In genomic region chr20:23484081-23484480, GRCh38 we compare ENCODE assay signal across 24 cellular contexts. TPM values are rescaled to one million over a fixed set of nuclear protein-coding genes. Genes with fewer than 3 reads are reported as not detected.
DNase-seq lines count a peak whose midpoint lies in the region; ATAC-seq and TF ChIP-seq lines count a peak whose summit lies in the region.
"Had no signal": no experiment of that assay in that cellular context is flagged by ENCODE, and none has a peak within 500 bp of the region (broad histone marks: within the 10 kb centered on the region; RNA-seq: fewer than 3 reads in every experiment).

No MANE protein-coding gene starts in this region.

- TF ChIP-seq CTCF in GM23338 (conservative IDR thresholded peaks at IDR 0.05; ENCODE audit: low read depth in 2 of 2) (no peak), nephron progenitor cell (IDR thresholded peaks at IDR 0.05) (no peak)

- H3K4me1 Mint-ChIP-seq in GM23338 = peaks cover 14% of the 10 kb centered on the region
- H3K4me1 Mint-ChIP-seq in nephron progenitor cell = peaks cover 4% of the 10 kb centered on the region
- H3K4me1 Mint-ChIP-seq: CD4-positive, CD25-positive, alpha-beta regulatory T cell had no signal

- H3K36me3 ChIP-seq in BLaER1 (no peaks in the 10 kb centered on the region), GM23338 (ENCODE audit: insufficient read depth) (no peaks in the 10 kb centered on the region)
- H3K36me3 ChIP-seq: SJCRH30 had no signal

- peaks cover 9% of the 10 kb centered on the region; the same call in 1 of the 2 replicates for H3K9me2 ChIP-seq in GM23338 (ENCODE audit: insufficient read depth)

- H3K27ac Mint-ChIP-seq in GM23338 (no peak overlapping the region), nephron progenitor cell (peak overlapping the region; percentile 6)
- H3K27ac Mint-ChIP-seq: CD4-positive, CD25-positive, alpha-beta regulatory T cell had no signal

- peaks cover 18% of the 10 kb centered on the region for H3K9me3 ChIP-seq in BLaER1
- H3K9me3 ChIP-seq: SJCRH30 had no signal

- H3K4me2 ChIP-seq in BLaER1 (peak overlapping the region; percentile 70), GM23338 (peak overlapping the region; percentile 48; the same call in 1 of the 2 replicates)
- H3K4me2 ChIP-seq: KMS-11 had no signal

- no peaks in the 10 kb centered on the region for H3K79me2 ChIP-seq in GM23338 (replicated peaks; ENCODE audit: insufficient read depth)

- ATAC-seq in GM23338 = no peak

- H3F3A ChIP-seq in GM23338 (replicated peaks; ENCODE audit: low read depth) = no peaks in the 10 kb centered on the region

- H3K27me3 Mint-ChIP-seq in GM23338 (ENCODE audit: insufficient read depth, low read depth, poor library complexity) = peaks cover 6% of the 10 kb centered on the region
- H3K27me3 Mint-ChIP-seq in nephron progenitor cell (ENCODE audit: low read depth, poor library complexity) = peaks cover 1% of the 10 kb centered on the region

- no peak overlapping the region; the same call in 1 of the 2 replicates for H3K9ac ChIP-seq in BLaER1
- H3K9ac ChIP-seq: KMS-11 had no signal

- H3K4me1 ChIP-seq in BLaER1 = peaks cover 57% of the 10 kb centered on the region
- peaks cover 4% of the 10 kb centered on the region; the same call in 1 of the 2 replicates for H3K4me1 ChIP-seq in GM23338 (ENCODE audit: insufficient read depth)
- H3K4me1 ChIP-seq: SJCRH30 had no signal

- H3K27me3 ChIP-seq in BLaER1 (no peaks in the 10 kb centered on the region), GM23338 (ENCODE audit: insufficient read depth) (no peaks in the 10 kb centered on the region)

- H4K20me1 ChIP-seq in BLaER1 (no peaks in the 10 kb centered on the region), GM23338 (replicated peaks; ENCODE audit: insufficient read depth) (no peaks in the 10 kb centered on the region)

- no peaks in the 10 kb centered on the region for H3K36me3 Mint-ChIP-seq in GM23338 (ENCODE audit: low read depth)
- no peaks in the 10 kb centered on the region for H3K36me3 Mint-ChIP-seq in nephron progenitor cell (ENCODE audit: low read depth)
- H3K36me3 Mint-ChIP-seq: CD4-positive, CD25-positive, alpha-beta regulatory T cell had no signal

- 0 out of 3 replicates have a peak, but pooled peaks cover under 1% of the 10 kb centered on the region for H3K9me3 Mint-ChIP-seq in GM23338
- peaks cover 7% of the 10 kb centered on the region for H3K9me3 Mint-ChIP-seq in nephron progenitor cell

- H2AFZ ChIP-seq in GM23338 = peak overlapping the region; percentile 75; the same call in 1 of the 2 replicates

- H3K27ac ChIP-seq in BLaER1 = peak overlapping the region; percentile 62; the same call in 1 of the 2 replicates
- H3K27ac ChIP-seq in GM23338 (ENCODE audit: low read depth) = no peak overlapping the region
- H3K27ac ChIP-seq: KMS-11, SJCRH30 had no signal

- H3K4me3 ChIP-seq in BLaER1 (no peak overlapping the region), GM23338 (no peak overlapping the region)
- no peak overlapping the region for H3K4me3 ChIP-seq in Jurkat, Clone E6-1 (ENCODE audit: low read length)
- H3K4me3 ChIP-seq: SJCRH30 had no signal

- H3K4me3 Mint-ChIP-seq in GM23338 (no peak overlapping the region), nephron progenitor cell (no peak overlapping the region)
- H3K4me3 Mint-ChIP-seq: CD4-positive, CD25-positive, alpha-beta regulatory T cell had no signal

- DNase-seq in GM23338 (ENCODE audit: low spot score) (no peak), nephron progenitor cell (no peak), HUDEP-2 (lab: John Stamatoyannopoulos, UW; ENCODE audit: unreplicated experiment in 76 of 76) (no peak), NCI-H510A treated with DMSO at 0.1 percent for 48 hours (lab: John Stamatoyannopoulos, UW) (no peak)
- peak; percentile 15 for DNase-seq in Jurkat, Clone E6-1 (ENCODE audit: low read depth, low spot score)
- DNase-seq in effector CD4-positive, alpha-beta T cell = no peak
- DNase-seq: AML-193; CD4-positive, CD25-positive, alpha-beta regulatory T cell; DMS79; MV-4-11; NCI-H1105 treated with DMSO at 0.1 percent for 48 hours; NCI-H2081; NCI-H2171; NCI-H446; NCI-H526 treated with DMSO at 0.1 percent for 48 hours; OCI-M1; SJCRH30; T-helper 1 cell had no signal

TF ChIP-seq in GM23338, 12 proteins besides CTCF, POLR2A, EP300 and RAD21 (continues in another document):
- no peak for TF ChIP-seq STAT1 (IDR thresholded peaks at IDR 0.05; ENCODE audit: unreplicated experiment)
- TF ChIP-seq EZH2 (IDR thresholded peaks at IDR 0.05; ENCODE audit: low read depth, unreplicated experiment) = no peak
- TF ChIP-seq EZH2phosphoT487 (IDR thresholded peaks at IDR 0.05; ENCODE audit: unreplicated experiment) = no peak
- TF ChIP-seq ZNF331 (CRISPR knock-in tag; IDR thresholded peaks at IDR 0.05; ENCODE audit: low read depth) = no peak
- TF ChIP-seq ZNF462 (CRISPR knock-in tag; IDR thresholded peaks at IDR 0.05) = no peak
- no peak for TF ChIP-seq ETS1 (IDR thresholded peaks at IDR 0.05)

RNA-seq across cellular contexts. Expression of gene CST8, which starts 6.8 kb away (rescaled TPM):
- total RNA-seq in GM23338 (2014; rRNA removed; shearing (Covaris generic)) = not detected in 2 replicates
- polyA plus RNA-seq in GM23338 (2016; fragmentation: Nextera tagmentation; extraction: Ambion mirVana) = not detected in 2 replicates
- polyA plus RNA-seq in Jurkat, Clone E6-1 (2012; ENCODE audit: insufficient read depth, insufficient read length) = not detected
- total RNA-seq: A172; CD4-positive, CD25-positive, alpha-beta regulatory T cell; H4; HT1080; SJCRH30 had no signal
- polyA plus RNA-seq: AG04450; CD4-positive, CD25-positive, alpha-beta regulatory T cell had no signal

RNA-seq across cellular contexts. Expression of gene CST11, which starts 31.4 kb away (rescaled TPM):
- not detected in 2 replicates for total RNA-seq in GM23338 (2014; rRNA removed; shearing (Covaris generic))
- polyA plus RNA-seq in GM23338 (2016; fragmentation: Nextera tagmentation; extraction: Ambion mirVana) = 0.73 TPM in 1 of 2 replicates, not detected in the other
- polyA plus RNA-seq in Jurkat, Clone E6-1 (2012; ENCODE audit: insufficient read depth, insufficient read length) = not detected
- total RNA-seq: A172; CD4-positive, CD25-positive, alpha-beta regulatory T cell; H4; HT1080; SJCRH30 had no signal
- polyA plus RNA-seq: AG04450; CD4-positive, CD25-positive, alpha-beta regulatory T cell had no signal

RNA-seq across cellular contexts. Expression of gene CSTL1, which starts 44.6 kb away (rescaled TPM):
- total RNA-seq in GM23338 (2014; rRNA removed; shearing (Covaris generic)) = not detected in 2 replicates
- polyA plus RNA-seq in GM23338 (2016; fragmentation: Nextera tagmentation; extraction: Ambion mirVana) = not detected in 2 replicates
- not detected for polyA plus RNA-seq in Jurkat, Clone E6-1 (2012; ENCODE audit: insufficient read depth, insufficient read length)
- total RNA-seq: A172; CD4-positive, CD25-positive, alpha-beta regulatory T cell; H4; HT1080; SJCRH30 had no signal
- polyA plus RNA-seq: AG04450; CD4-positive, CD25-positive, alpha-beta regulatory T cell had no signal
